ENCODE assay signal across 8 cellular contexts in genomic region chr17:40317880-40318834, GRCh38. TPM values are rescaled to one million over a fixed set of nuclear protein-coding genes. Genes with fewer than 3 reads are reported as not detected.
DNase-seq lines count a peak whose midpoint lies in the region; ATAC-seq, FAIRE-seq and TF ChIP-seq lines count a peak whose summit lies in the region.

No MANE protein-coding gene starts in this region.

- peak; percentile 96 for FAIRE-seq in HTR-8/SVneo (lab: Jason Lieb, UNC)

- H3K27me3 Mint-ChIP-seq in CD8-positive, alpha-beta memory T cell: peaks cover 0 to 7% of the 10 kb centered on the region in 2 donors
- H3K27me3 Mint-ChIP-seq in endodermal cell (ENCODE audit: insufficient read depth): peaks cover 20% of the 10 kb centered on the region

- no peak for TF ChIP-seq CTCF in endodermal cell (conservative IDR thresholded peaks at IDR 0.05)

- H3K9ac ChIP-seq in endodermal cell (ENCODE audit: extremely low read depth, low read length, poor library complexity, severe bottlenecking): peak overlapping the region; percentile 77

- H3K36me3 ChIP-seq in CD8-positive, alpha-beta memory T cell (ENCODE audit: insufficient read depth, low read length): no peaks in the 10 kb centered on the region
- H3K36me3 ChIP-seq in endodermal cell (ENCODE audit: control insufficient read depth, insufficient read depth, low read length): no peaks in the 10 kb centered on the region
- no peaks in the 10 kb centered on the region for H3K36me3 ChIP-seq in mesodermal cell (ENCODE audit: control insufficient read depth, insufficient read depth, low read length)

- H3K4me1 Mint-ChIP-seq in CD8-positive, alpha-beta memory T cell: peaks cover 57 to 91% (median 86%) of the 10 kb centered on the region in 3 donors
- peaks cover 41% of the 10 kb centered on the region for H3K4me1 Mint-ChIP-seq in endodermal cell

- peak overlapping the region; percentile 84 for H3K27ac ChIP-seq in CD8-positive, alpha-beta memory T cell (ENCODE audit: low read depth, low read length)
- H3K27ac ChIP-seq in endodermal cell (ENCODE audit: low read depth, low read length) (peak overlapping the region; percentile 49), mesodermal cell (ENCODE audit: low read depth, low read length, severe bottlenecking) (peak overlapping the region; percentile 92)

- no peaks in the 10 kb centered on the region for H3K9me3 ChIP-seq in CD8-positive, alpha-beta memory T cell (ENCODE audit: low read length)
- no peaks in the 10 kb centered on the region for H3K9me3 ChIP-seq in endodermal cell (ENCODE audit: control insufficient read depth, low read length)
- no peaks in the 10 kb centered on the region for H3K9me3 ChIP-seq in mesodermal cell (ENCODE audit: control insufficient read depth, low read length)

- peak; percentile 89 to 93 (median 90) for DNase-seq in CD8-positive, alpha-beta memory T cell
- peak; percentile 99 for DNase-seq in HTR-8/SVneo (ENCODE audit: insufficient read length, low spot score)
- DNase-seq in NOMO-1 treated with dmso at 0.1 percent for 144 hours (lab: John Stamatoyannopoulos, UW; ENCODE audit: unreplicated experiment): peak; percentile 89
- DNase-seq in activated CD8-positive, alpha-beta memory T cell treated with anti-CD3 and anti-CD28 coated beads, Interleukin-2, amount 50 U/mL, for 1 hour (ENCODE audit: extremely low read depth): peak; percentile 80
- DNase-seq in endodermal cell: peak; percentile 99
- peak; percentile 68 for DNase-seq in stimulated activated CD8-positive, alpha-beta memory T cell treated with anti-CD3 and anti-CD28 coated beads, Interleukin-15, amount 100 ng/mL, for 24 hours (ENCODE audit: low read depth)

- peak overlapping the region; percentile 98 to 100 (median 100) for H3K27ac Mint-ChIP-seq in CD8-positive, alpha-beta memory T cell
- peak overlapping the region; percentile 92 for H3K27ac Mint-ChIP-seq in endodermal cell

- peak overlapping the region; percentile 86 to 98 (median 98) for H3K4me3 Mint-ChIP-seq in CD8-positive, alpha-beta memory T cell
- H3K4me3 Mint-ChIP-seq in endodermal cell: peak overlapping the region; percentile 62

- H3K9me3 Mint-ChIP-seq in CD8-positive, alpha-beta memory T cell: peaks cover 0 to 8% (median 2%) of the 10 kb centered on the region in 5 donors
- no peaks in the 10 kb centered on the region for H3K9me3 Mint-ChIP-seq in endodermal cell

- H3K4me3 ChIP-seq in CD8-positive, alpha-beta memory T cell (ENCODE audit: low read length): peak overlapping the region; percentile 92
- peak overlapping the region; percentile 88 for H3K4me3 ChIP-seq in endodermal cell (ENCODE audit: low read length)
- H3K4me3 ChIP-seq in mesodermal cell (ENCODE audit: extremely low read depth, insufficient read depth, low read length, poor library complexity, severe bottlenecking): peak overlapping the region; percentile 91

- POLR2A ChIA-PET in CD8-positive, alpha-beta memory T cell (lab: Charles Lee): interaction anchor here (0.6 to 2.9 kb wide), 8 partner anchors 9 to 35 kb away, joined by 3 to 17 read pairs (median 4); partner anchors contain the start of genes CDC6 and RARA

- H3K36me3 Mint-ChIP-seq in CD8-positive, alpha-beta memory T cell: peaks cover 0 to 19% (median 0%) of the 10 kb centered on the region in 3 donors
- H3K36me3 Mint-ChIP-seq in endodermal cell (ENCODE audit: low read depth): no peaks in the 10 kb centered on the region

- CTCF ChIA-PET in CD8-positive, alpha-beta memory T cell (lab: Charles Lee): interaction anchor here (0.8 to 8.0 kb wide), 10 partner anchors 11 to 214 kb away, joined by 3 to 83 read pairs (median 6); partner anchors contain the start of gene RARA

- whole genome bisulfite sequencing in endodermal cell (ENCODE audit: insufficient coverage in 1 of 2, insufficient read length in 1 of 2), 2 experiments: 0% methylated on average over 45 to 70 of the region's 70 CpGs
- WGBS in mesodermal cell (ENCODE audit: insufficient coverage in 2 of 2), 2 experiments: 0% methylated on average over 50 to 53 of the region's 70 CpGs

- no peaks in the 10 kb centered on the region for H3K27me3 ChIP-seq in CD8-positive, alpha-beta memory T cell (ENCODE audit: insufficient read depth, low read length, poor library complexity, severe bottlenecking)
- peaks cover 5% of the 10 kb centered on the region for H3K27me3 ChIP-seq in endodermal cell (ENCODE audit: control insufficient read depth, insufficient read depth, low read length, poor library complexity, severe bottlenecking)

- H3K4me1 ChIP-seq in CD8-positive, alpha-beta memory T cell (ENCODE audit: insufficient read depth, low read length): peaks cover 70% of the 10 kb centered on the region
- H3K4me1 ChIP-seq in endodermal cell (ENCODE audit: control insufficient read depth, insufficient read depth, low read length) (peaks cover 12% of the 10 kb centered on the region), mesodermal cell (ENCODE audit: control insufficient read depth, insufficient read depth, low read length, poor library complexity, severe bottlenecking) (peaks cover 63% of the 10 kb centered on the region)

- ATAC-seq in GM19468 (IDR thresholded peaks at IDR 0.05; ENCODE audit: extremely low read depth, unreplicated experiment): peak; percentile 30

RNA-seq across cellular contexts. Expression of gene RARA, which starts 9.2 kb away (rescaled TPM):
- total RNA-seq in CD8-positive, alpha-beta memory T cell: 10 to 100 TPM; 37.4 to 37.8 TPM
- polyA plus RNA-seq in CD8-positive, alpha-beta memory T cell: 14.0 TPM
- total RNA-seq in endodermal cell: 10 to 100 TPM; 22.7 to 27.6 TPM
- polyA plus RNA-seq in endodermal cell (2013, experiment 1 of 2): 51.2 TPM
- 49.4 TPM for polyA plus RNA-seq in endodermal cell (2013, experiment 2 of 2)
- polyA plus RNA-seq in mesodermal cell (2013, experiment 1 of 2): 40.2 TPM
- 31.4 TPM for polyA plus RNA-seq in mesodermal cell (2013, experiment 2 of 2)

RNA-seq across cellular contexts. Expression of gene CDC6, which starts 30.5 kb away (rescaled TPM):
- total RNA-seq in CD8-positive, alpha-beta memory T cell: 100 to 1,000 TPM; 107 to 110 TPM
- 0.49 TPM for polyA plus RNA-seq in CD8-positive, alpha-beta memory T cell
- 10 to 100 TPM; 88.4 to 95.4 TPM for total RNA-seq in endodermal cell
- polyA plus RNA-seq in endodermal cell (2013, experiment 1 of 2): 37.8 TPM
- polyA plus RNA-seq in endodermal cell (2013, experiment 2 of 2): 33.8 TPM
- 27.1 TPM for polyA plus RNA-seq in mesodermal cell (2013, experiment 1 of 2)
- polyA plus RNA-seq in mesodermal cell (2013, experiment 2 of 2): 24.8 TPM

RNA-seq across cellular contexts. Expression of gene GJD3, which starts 46.4 kb away (rescaled TPM):
- under 1 TPM in 1 of 2 experiments, not detected in 1; 0.24 TPM for total RNA-seq in CD8-positive, alpha-beta memory T cell
- 0.40 TPM for polyA plus RNA-seq in CD8-positive, alpha-beta memory T cell
- total RNA-seq in endodermal cell: not detected
- not detected for polyA plus RNA-seq in endodermal cell (2013, experiment 1 of 2)
- not detected for polyA plus RNA-seq in endodermal cell (2013, experiment 2 of 2)
- polyA plus RNA-seq in mesodermal cell (2013, experiment 1 of 2): 0.37 TPM
- polyA plus RNA-seq in mesodermal cell (2013, experiment 2 of 2): not detected

Comparison
In these comparisons a context has a peak if more than half of its experiments do, and no peak if none do; other contexts are left out.
1. Peak in every context shown above with its lines: DNase-seq, ATAC-seq, H3K4me3 ChIP-seq and H3K27ac ChIP-seq.